ENCODE assay signal across 14 cellular contexts in the genomic region with DNA sequence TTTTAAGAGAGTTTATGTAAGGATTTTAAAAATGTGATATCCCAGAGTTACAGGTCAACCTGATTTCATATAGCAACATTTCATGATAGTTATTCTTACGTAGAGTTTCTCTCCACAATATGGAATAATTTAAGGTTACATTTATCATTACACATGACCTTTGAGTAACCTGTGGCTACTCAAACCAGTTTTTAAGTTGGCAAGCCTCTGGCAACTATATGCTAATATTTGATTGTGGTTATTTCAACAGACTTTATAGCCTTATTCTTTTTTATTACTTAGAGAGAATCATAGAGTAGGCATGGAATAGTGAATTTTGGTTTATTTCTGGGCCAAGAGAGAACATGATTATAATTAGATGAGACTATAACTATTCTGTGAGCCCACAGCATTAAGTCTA.
DNase-seq lines count a peak whose midpoint lies in the region; ATAC-seq and TF ChIP-seq lines count a peak whose summit lies in the region.
"Had no signal": no experiment of that assay in that cellular context is flagged by ENCODE, and none has a peak within 500 bp of the region (broad histone marks: within the 10 kb centered on the region; RNA-seq: fewer than 3 reads in every experiment).

No MANE protein-coding gene starts in this region.

- H3K9ac ChIP-seq in GM23248, result no peak overlapping the region
- no peak overlapping the region for H3K9ac ChIP-seq in PC-3 (ENCODE audit: low read length)

- H3K27ac Mint-ChIP-seq in activated CD4-positive, alpha-beta T cell treated with anti-CD3 and anti-CD28 coated beads, Interleukin-2, amount 10 ng/mL, durations not matched to agents 7 days and 5 days, result no peak overlapping the region
- H3K27ac Mint-ChIP-seq: CD4-positive, alpha-beta memory T cell had no signal

- H3K27me3 ChIP-seq in GM23248 (replicated peaks; ENCODE audit: insufficient read depth) (no peaks in the 10 kb centered on the region), PC-3 (ENCODE audit: low read length) (no peaks in the 10 kb centered on the region), hepatocyte (no peaks in the 10 kb centered on the region)

- H3K36me3 ChIP-seq in GM23248 (ENCODE audit: low read depth) (no peaks in the 10 kb centered on the region), PC-3 (ENCODE audit: low read depth, low read length) (no peaks in the 10 kb centered on the region), hepatocyte (replicated peaks; ENCODE audit: insufficient read depth, low read depth) (no peaks in the 10 kb centered on the region)

- H3K4me1 ChIP-seq in GM23248 (ENCODE audit: insufficient read depth) (peaks cover 16% of the 10 kb centered on the region), PC-3 (ENCODE audit: insufficient read depth, low read length) (peaks cover 18% of the 10 kb centered on the region), hepatocyte (ENCODE audit: insufficient read depth) (no peaks in the 10 kb centered on the region)

- intact Hi-C loops in PC-3 (cut with micrococcal nuclease) (no loop called here), left cardiac atrium (cut with DNase I) (no loop called here)

- no peaks in the 10 kb centered on the region for H3K79me2 ChIP-seq in GM23248 (ENCODE audit: insufficient read depth)
- H3K79me2 ChIP-seq in PC-3 (ENCODE audit: low read length), result no peaks in the 10 kb centered on the region
- H3K79me2 ChIP-seq in hepatocyte, result no peaks in the 10 kb centered on the region

- H3F3A ChIP-seq in GM23248 (ENCODE audit: insufficient read depth), result no peaks in the 10 kb centered on the region; the same call in 1 of the 2 replicates
- H3F3A ChIP-seq in PC-3 (ENCODE audit: low read length, unreplicated experiment), result no peaks in the 10 kb centered on the region

- no peak overlapping the region for H3K4me3 ChIP-seq in GM23248
- no peak overlapping the region for H3K4me3 ChIP-seq in PC-3 (ENCODE audit: low read length)
- no peak overlapping the region for H3K4me3 ChIP-seq in hepatocyte

- no peak overlapping the region for H3K4me2 ChIP-seq in GM23248 (ENCODE audit: unreplicated experiment)
- peak overlapping the region; percentile 11; the same call in 1 of the 2 replicates for H3K4me2 ChIP-seq in PC-3 (ENCODE audit: low read length)
- H3K4me2 ChIP-seq in hepatocyte, result no peak overlapping the region

- peak; percentile 83 for ATAC-seq in PC-3
- ATAC-seq in left cardiac atrium, result no peak

- in situ Hi-C loops in GM23248 (cut with MboI), result no loop called here

- H3K4me1 Mint-ChIP-seq in activated CD4-positive, alpha-beta T cell treated with anti-CD3 and anti-CD28 coated beads, Interleukin-2, amount 10 ng/mL, durations not matched to agents 7 days and 5 days, result no peaks in the 10 kb centered on the region
- H3K4me1 Mint-ChIP-seq: CD4-positive, alpha-beta memory T cell had no signal

- POLR2A ChIA-PET in PC-3 (lab: Charles Lee; ENCODE audit: unreplicated experiment), result interaction anchor here (0.6 kb wide), 1 partner anchor 13 kb away, joined by 3 read pairs; no protein-coding TSS in a partner anchor
- POLR2A ChIA-PET in activated CD4-positive, alpha-beta T cell treated with anti-CD3 and anti-CD28 coated beads, Interleukin-2, amount 10 ng/mL, durations not matched to agents 7 days and 5 days (lab: Charles Lee), result no interaction called here

- H3K9me3 ChIP-seq in GM23248 (ENCODE audit: low read depth) (no peaks in the 10 kb centered on the region), PC-3 (ENCODE audit: low read length) (no peaks in the 10 kb centered on the region), hepatocyte (ENCODE audit: low read depth) (no peaks in the 10 kb centered on the region)

- 92 to 97% methylated on average over 1 of the region's 1 CpG for WGBS in GM23248 (ENCODE audit: low coverage in 1 of 2, low lambda C conversion rate in 2 of 2, missing lambda C conversion rate in 2 of 2), 2 experiments
- 96% methylated on average over 1 of the region's 1 CpG for WGBS in hepatocyte (ENCODE audit: low lambda C conversion rate, missing lambda C conversion rate)

- H3K9me2 ChIP-seq in GM23248 (ENCODE audit: insufficient read depth) (no peaks in the 10 kb centered on the region), PC-3 (replicated peaks; ENCODE audit: low read length) (no peaks in the 10 kb centered on the region), hepatocyte (replicated peaks; ENCODE audit: insufficient read depth) (no peaks in the 10 kb centered on the region)

- TF ChIP-seq CTCF in 22Rv1 (IDR thresholded peaks at IDR 0.05), result no peak
- TF ChIP-seq CTCF in PC-3 (conservative IDR thresholded peaks at IDR 0.05; ENCODE audit: low read depth, low read length), result no peak
- no peak for TF ChIP-seq CTCF in hepatocyte (IDR thresholded peaks at IDR 0.05; ENCODE audit: poor library complexity)

- DNase-seq in GM23248 (no peak), PC-3 (peak; percentile 47), left cardiac atrium (no peak), hepatocyte (ENCODE audit: low spot score) (no peak)
- DNase-seq in activated CD4-positive, alpha-beta T cell treated with anti-CD3 and anti-CD28 coated beads, Interleukin-2, amount 10 ng/mL, durations not matched to agents 7 days and 5 days, result no peak
- DNase-seq: C1 segment of cervical spinal cord; Calu3; CD4-positive, alpha-beta memory T cell; COR-L47; DMS153; DND-41; H7; HCEC 1CT had no signal

- H4K20me1 ChIP-seq in GM23248 (ENCODE audit: insufficient read depth), result no peaks in the 10 kb centered on the region
- H4K20me1 ChIP-seq in PC-3 (ENCODE audit: low read length), result no peaks in the 10 kb centered on the region
- no peaks in the 10 kb centered on the region for H4K20me1 ChIP-seq in hepatocyte (ENCODE audit: insufficient read depth, poor library complexity, severe bottlenecking)

- CTCF ChIA-PET in PC-3 (lab: Charles Lee), result no interaction called here
- CTCF ChIA-PET in activated CD4-positive, alpha-beta T cell treated with anti-CD3 and anti-CD28 coated beads, Interleukin-2, amount 10 ng/mL, durations not matched to agents 7 days and 5 days (lab: Charles Lee), result no interaction called here

- no peaks in the 10 kb centered on the region for H3K9me3 Mint-ChIP-seq in activated CD4-positive, alpha-beta T cell treated with anti-CD3 and anti-CD28 coated beads, Interleukin-2, amount 10 ng/mL, durations not matched to agents 7 days and 5 days

- no TSS peak for BruUV-seq in PC-3 (replicated peaks; lab: Mats Ljungman, UMichigan)

- H2AFZ ChIP-seq in GM23248 (no peak overlapping the region), PC-3 (ENCODE audit: low read length) (no peak overlapping the region), hepatocyte (no peak overlapping the region)

- H3K27me3 Mint-ChIP-seq in activated CD4-positive, alpha-beta T cell treated with anti-CD3 and anti-CD28 coated beads, Interleukin-2, amount 10 ng/mL, durations not matched to agents 7 days and 5 days, result no peaks in the 10 kb centered on the region
- H3K27me3 Mint-ChIP-seq: CD4-positive, alpha-beta memory T cell had no signal

- no peaks in the 10 kb centered on the region for H3K36me3 Mint-ChIP-seq in activated CD4-positive, alpha-beta T cell treated with anti-CD3 and anti-CD28 coated beads, Interleukin-2, amount 10 ng/mL, durations not matched to agents 7 days and 5 days (ENCODE audit: low read depth)
- H3K36me3 Mint-ChIP-seq: CD4-positive, alpha-beta memory T cell had no signal

- no peak overlapping the region for H3K4me3 Mint-ChIP-seq in activated CD4-positive, alpha-beta T cell treated with anti-CD3 and anti-CD28 coated beads, Interleukin-2, amount 10 ng/mL, durations not matched to agents 7 days and 5 days
- H3K4me3 Mint-ChIP-seq: CD4-positive, alpha-beta memory T cell had no signal

- H3K27ac ChIP-seq in 22Rv1 (peak overlapping the region; percentile 46), GM23248 (peak overlapping the region; percentile 21), PC-3 (ENCODE audit: low read length) (peak overlapping the region; percentile 46), hepatocyte (no peak overlapping the region)
